ENCODE assay signal across 7 cellular contexts in genomic region chr9:41073471-41074243, GRCh38. TPM values are rescaled to one million over a fixed set of nuclear protein-coding genes. Genes with fewer than 3 reads are reported as not detected.
A peak's percentile ranks its signal among the peaks of the same experiment; 100 is the strongest.
DNase-seq lines count a peak whose midpoint lies in the region; ATAC-seq and TF ChIP-seq lines count a peak whose summit lies in the region.
"Not testable (repeated sequence)": the region's sequence is repeated elsewhere in the genome, so short reads cannot be mapped to it uniquely, and the experiment has no call there.

No MANE protein-coding gene starts in this region.

- not testable (repeated sequence) for TF ChIP-seq CTCF in Panc1 (IDR thresholded peaks at IDR 0.05); left ventricle myocardium inferior (IDR thresholded peaks at IDR 0.05; ENCODE audit: borderline replicate concordance); smooth muscle cell (IDR thresholded peaks at IDR 0.05; ENCODE audit: borderline replicate concordance, insufficient read depth, poor library complexity, severe bottlenecking)

- intact Hi-C loops in Panc1 (cut with micrococcal nuclease; ENCODE audit: unreplicated experiment); left ventricle myocardium inferior (cut with micrococcal nuclease): not testable (repeated sequence)

- 34 to 35% methylated on average over 38 of the region's 39 CpGs for WGBS in ectodermal cell, 2 experiments
- 40% methylated on average over 23 of the region's 39 CpGs for WGBS in smooth muscle cell (ENCODE audit: low lambda C conversion rate)

- POLR2A ChIA-PET in Panc1 (lab: Charles Lee); naive thymus-derived CD8-positive, alpha-beta T cell (lab: Charles Lee): not testable (repeated sequence)

- not testable (repeated sequence) for H3F3A ChIP-seq in smooth muscle cell (ENCODE audit: low read depth)

- H3K36me3 Mint-ChIP-seq in activated naive CD8-positive, alpha-beta T cell; naive thymus-derived CD8-positive, alpha-beta T cell: not testable (repeated sequence)

- H3K4me3 Mint-ChIP-seq in activated naive CD8-positive, alpha-beta T cell = peak overlapping the region; percentile 73
- peak overlapping the region in 9 of 10 donors; percentile 46 to 78 (median 64) for H3K4me3 Mint-ChIP-seq in naive thymus-derived CD8-positive, alpha-beta T cell

- H3K9ac ChIP-seq in smooth muscle cell (ENCODE audit: low read depth) = not testable (repeated sequence)

- DNase-seq in Panc1 (ENCODE audit: low read depth, low spot score); naive thymus-derived CD8-positive, alpha-beta T cell; smooth muscle cell (lab: John Stamatoyannopoulos, UW; ENCODE audit: unreplicated experiment): not testable (repeated sequence)
- peak; percentile 14 for DNase-seq in left ventricle myocardium inferior

- H3K27me3 Mint-ChIP-seq in activated naive CD8-positive, alpha-beta T cell = peaks cover 19% of the 10 kb centered on the region
- H3K27me3 Mint-ChIP-seq in naive thymus-derived CD8-positive, alpha-beta T cell = peaks cover 12 to 46% (median 30%) of the 10 kb centered on the region in 5 donors

- H3K4me3 ChIP-seq in Panc1 (ENCODE audit: low read depth in 2 of 2, low read length in 2 of 2) = peak overlapping the region; percentile 51 to 52; a peak in 3 of 4 replicates
- H3K4me3 ChIP-seq in ectodermal cell (ENCODE audit: insufficient read depth, low read depth, low read length) = peak overlapping the region; percentile 1
- peak overlapping the region; percentile 78 for H3K4me3 ChIP-seq in left ventricle myocardium inferior
- peak overlapping the region; percentile 58 for H3K4me3 ChIP-seq in smooth muscle cell

- not testable (repeated sequence) for H3K27ac ChIP-seq in Panc1 (ENCODE audit: low read length); ectodermal cell (ENCODE audit: insufficient read depth, low read depth, low read length, poor library complexity, severe bottlenecking); smooth muscle cell (ENCODE audit: low read depth)
- H3K27ac ChIP-seq in left ventricle myocardium inferior (replicated peaks) = peak overlapping the region; percentile 73

- not testable (repeated sequence) for H3K4me1 ChIP-seq in Panc1 (ENCODE audit: control insufficient read depth, insufficient read depth, low read length); ectodermal cell (ENCODE audit: control insufficient read depth, insufficient read depth, low read length); smooth muscle cell (ENCODE audit: low read depth)
- peaks cover 16% of the 10 kb centered on the region for H3K4me1 ChIP-seq in left ventricle myocardium inferior

- not testable (repeated sequence) for H3K4me1 Mint-ChIP-seq in activated naive CD8-positive, alpha-beta T cell (ENCODE audit: low read depth)
- H3K4me1 Mint-ChIP-seq in naive thymus-derived CD8-positive, alpha-beta T cell = peaks cover 7 to 21% (median 12%) of the 10 kb centered on the region in 4 donors

- ATAC-seq in GM21526 (IDR thresholded peaks at IDR 0.05; ENCODE audit: low FRiP score, unreplicated experiment) (peak; percentile 11), Panc1 (peak; percentile 29; the same call in 1 of the 2 replicates)
- not testable (repeated sequence) for ATAC-seq in naive thymus-derived CD8-positive, alpha-beta T cell

- H3K79me2 ChIP-seq in smooth muscle cell (ENCODE audit: low read depth) = not testable (repeated sequence)

- H3K36me3 ChIP-seq in Panc1 (ENCODE audit: control insufficient read depth, insufficient read depth, low read length); ectodermal cell (ENCODE audit: control insufficient read depth, insufficient read depth, low read length); left ventricle myocardium inferior; smooth muscle cell (ENCODE audit: low read depth): not testable (repeated sequence)

- H3K27ac Mint-ChIP-seq in activated naive CD8-positive, alpha-beta T cell; naive thymus-derived CD8-positive, alpha-beta T cell: not testable (repeated sequence)

- H3K4me2 ChIP-seq in smooth muscle cell = not testable (repeated sequence)

- in situ Hi-C loops in Panc1 (cut with HindIII; ENCODE audit: low pct_unique_long_range_greater_than_20kb, low sequenced_read_pairs) = not testable (repeated sequence)

- not testable (repeated sequence) for H3K9me3 Mint-ChIP-seq in activated naive CD8-positive, alpha-beta T cell (ENCODE audit: low read depth); naive thymus-derived CD8-positive, alpha-beta T cell

- BruUV-seq in Panc1 (replicated peaks; lab: Mats Ljungman, UMichigan) = not testable (repeated sequence)

- H2AFZ ChIP-seq in smooth muscle cell (ENCODE audit: low read depth) = not testable (repeated sequence)

- H3K27me3 ChIP-seq in Panc1 (ENCODE audit: control insufficient read depth, insufficient read depth, low read length) = not testable (repeated sequence)
- H3K27me3 ChIP-seq in ectodermal cell (ENCODE audit: control insufficient read depth, insufficient read depth, low read length, poor library complexity, severe bottlenecking) (peaks cover 72% of the 10 kb centered on the region), left ventricle myocardium inferior (ENCODE audit: low read depth) (peaks cover 22% of the 10 kb centered on the region), smooth muscle cell (ENCODE audit: low read depth) (peaks cover 49% of the 10 kb centered on the region)

- not testable (repeated sequence) for H4K20me1 ChIP-seq in smooth muscle cell (ENCODE audit: low read depth)

- H3K9me3 ChIP-seq in Panc1 (ENCODE audit: control insufficient read depth, insufficient read depth, low read depth, low read length); ectodermal cell (ENCODE audit: control insufficient read depth, low read length); left ventricle myocardium inferior (replicated peaks); smooth muscle cell (replicated peaks; ENCODE audit: low read depth): not testable (repeated sequence)

- CTCF ChIA-PET in Panc1 (lab: Charles Lee) = not testable (repeated sequence)

RNA-seq across cellular contexts. Expression of gene FOXD4L6, which starts 54.8 kb away (rescaled TPM):
- not detected for total RNA-seq in Panc1 (2021; ENCODE audit: unreplicated experiment)
- polyA plus RNA-seq in Panc1 (2012; ENCODE audit: insufficient read length) = not detected
- polyA plus RNA-seq in ectodermal cell (2013, experiment 1 of 4) = 0.39 TPM
- polyA plus RNA-seq in ectodermal cell (2013, experiment 2 of 4) = not detected
- not detected for polyA plus RNA-seq in ectodermal cell (2013, experiment 3 of 4)
- not detected for polyA plus RNA-seq in ectodermal cell (2013, experiment 4 of 4)
- total RNA-seq in left ventricle myocardium inferior = not detected
- total RNA-seq in naive thymus-derived CD8-positive, alpha-beta T cell = not detected
- polyA plus RNA-seq in naive thymus-derived CD8-positive, alpha-beta T cell = not detected
- 0.09 and 0.18 TPM in 2 replicates for total RNA-seq in smooth muscle cell
- polyA plus RNA-seq in smooth muscle cell = not detected in 2 replicates

Comparison
In these comparisons a context has a peak if more than half of its experiments do, and no peak if none do; other contexts are left out.
1. H3K4me3 ChIP-seq: peak in every context shown above with its lines; median percentile 78 in left ventricle myocardium inferior; 58 in smooth muscle cell; 52 in Panc1; 1 in ectodermal cell.